ENCODE assay signal across 1 cellular context in the genomic region with DNA sequence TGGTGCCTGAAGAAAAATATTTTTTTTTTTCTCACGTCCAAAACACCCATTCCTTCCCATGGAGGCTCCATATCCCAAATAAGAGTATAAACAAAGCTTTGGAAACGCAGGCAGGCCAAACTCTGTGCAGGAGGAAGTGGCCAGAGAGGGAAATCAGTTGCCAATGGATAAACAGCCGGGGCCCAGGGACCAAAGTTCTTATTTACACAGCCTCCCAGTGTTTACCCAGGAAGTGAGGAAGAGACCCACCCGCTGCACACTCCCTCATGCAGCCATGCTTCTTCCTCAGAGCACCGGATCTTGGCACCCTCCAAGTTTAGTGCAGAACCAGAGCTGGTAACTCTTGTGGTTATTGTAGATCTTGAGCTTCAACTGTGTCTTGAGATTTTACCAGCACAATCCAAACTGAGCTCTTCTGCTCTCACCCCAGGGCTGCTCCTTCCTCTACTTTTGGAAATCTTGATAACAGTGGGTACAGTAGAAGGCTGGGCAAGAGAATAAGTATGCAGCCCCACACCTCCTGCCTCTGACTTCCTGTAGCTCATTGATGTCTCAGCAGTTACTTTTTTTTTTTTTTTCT.
TF ChIP-seq lines count a peak whose summit lies in the region.

No MANE protein-coding gene starts in this region.

TF ChIP-seq in K562, 482 proteins besides CTCF, POLR2A, EP300 and RAD21:
- TF ChIP-seq SPI1 (IDR thresholded peaks at IDR 0.05; ENCODE audit: borderline replicate concordance, low read depth, low read length): 0 out of 2 replicates have a peak, but pooled peaks have one; percentile 9
- no peak for TF ChIP-seq NEUROD1 (IDR thresholded peaks at IDR 0.05; ENCODE audit: borderline replicate concordance, low read depth, low read length, partially characterized antibody)
- peak in 1 of 2 experiments; percentile 76; a peak in 2 of 4 replicates for TF ChIP-seq FOXA3 (CRISPR knock-in tag; conservative IDR thresholded peaks at IDR 0.05 in 1 of 2, IDR thresholded peaks at IDR 0.05 in 1 of 2)
- TF ChIP-seq SMARCA5 (IDR thresholded peaks at IDR 0.05): no peak
- no peak for TF ChIP-seq USF2 (CRISPR knock-in tag; IDR thresholded peaks at IDR 0.05)
- TF ChIP-seq ZNF347 (CRISPR knock-in tag; IDR thresholded peaks at IDR 0.05; ENCODE audit: low read depth): no peak
